ENCODE assay signal across 1 cellular context in the genomic region with DNA sequence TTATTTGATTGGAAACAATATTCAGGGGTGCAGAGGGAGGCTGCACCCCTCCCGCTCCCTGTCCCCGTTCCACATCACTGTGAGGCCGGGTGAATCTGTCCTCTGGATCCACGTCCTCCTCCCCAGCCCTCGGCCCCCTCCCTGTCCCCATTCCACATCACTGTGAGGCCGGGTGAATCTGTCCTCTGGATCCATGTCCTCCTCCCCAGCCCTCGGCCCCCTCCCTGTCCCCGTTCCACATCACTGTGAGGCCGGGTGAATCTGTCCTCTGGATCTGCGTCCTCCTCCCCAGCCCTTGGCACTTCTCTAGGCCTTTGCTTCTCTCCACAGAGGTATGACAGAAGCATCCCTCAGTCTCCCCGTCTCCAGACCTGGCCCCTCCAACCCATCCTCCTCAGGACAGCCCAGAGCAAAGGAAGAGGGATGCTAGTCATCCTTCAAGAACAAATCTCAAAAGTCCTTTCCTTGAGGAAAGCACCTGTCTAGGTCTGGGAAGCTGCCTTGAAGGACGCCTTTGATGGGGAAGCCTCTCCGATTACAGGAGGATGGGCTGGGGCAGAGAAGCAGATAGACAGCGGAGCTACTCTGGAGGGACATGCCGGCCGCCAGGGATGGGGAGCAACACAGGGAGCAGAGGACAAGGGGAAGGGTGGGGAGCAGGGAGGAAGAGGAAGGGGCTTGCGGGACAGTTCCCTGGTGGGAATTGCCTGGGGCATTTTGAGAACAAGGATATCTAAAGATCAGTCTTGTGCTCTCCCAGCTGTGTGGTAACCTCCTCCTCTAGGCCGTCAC.
TF ChIP-seq lines count a peak whose summit lies in the region.

No MANE protein-coding gene starts in this region.

TF ChIP-seq in SK-N-SH, 30 proteins besides CTCF, POLR2A, EP300 and RAD21 (continued from another document):
- TF ChIP-seq, protein P1, sequence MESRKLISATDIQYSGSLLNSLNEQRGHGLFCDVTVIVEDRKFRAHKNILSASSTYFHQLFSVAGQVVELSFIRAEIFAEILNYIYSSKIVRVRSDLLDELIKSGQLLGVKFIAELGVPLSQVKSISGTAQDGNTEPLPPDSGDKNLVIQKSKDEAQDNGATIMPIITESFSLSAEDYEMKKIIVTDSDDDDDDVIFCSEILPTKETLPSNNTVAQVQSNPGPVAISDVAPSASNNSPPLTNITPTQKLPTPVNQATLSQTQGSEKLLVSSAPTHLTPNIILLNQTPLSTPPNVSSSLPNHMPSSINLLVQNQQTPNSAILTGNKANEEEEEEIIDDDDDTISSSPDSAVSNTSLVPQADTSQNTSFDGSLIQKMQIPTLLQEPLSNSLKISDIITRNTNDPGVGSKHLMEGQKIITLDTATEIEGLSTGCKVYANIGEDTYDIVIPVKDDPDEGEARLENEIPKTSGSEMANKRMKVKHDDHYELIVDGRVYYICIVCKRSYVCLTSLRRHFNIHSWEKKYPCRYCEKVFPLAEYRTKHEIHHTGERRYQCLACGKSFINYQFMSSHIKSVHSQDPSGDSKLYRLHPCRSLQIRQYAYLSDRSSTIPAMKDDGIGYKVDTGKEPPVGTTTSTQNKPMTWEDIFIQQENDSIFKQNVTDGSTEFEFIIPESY (IDR thresholded peaks at IDR 0.05; ENCODE audit: borderline replicate concordance, low read depth): no peak
- TF ChIP-seq POLR2AphosphoS5 (IDR thresholded peaks at IDR 0.05; ENCODE audit: low read depth, low read length): no peak
- no peak for TF ChIP-seq YY1 (IDR thresholded peaks at IDR 0.05; ENCODE audit: low read depth)
- TF ChIP-seq, protein P2, sequence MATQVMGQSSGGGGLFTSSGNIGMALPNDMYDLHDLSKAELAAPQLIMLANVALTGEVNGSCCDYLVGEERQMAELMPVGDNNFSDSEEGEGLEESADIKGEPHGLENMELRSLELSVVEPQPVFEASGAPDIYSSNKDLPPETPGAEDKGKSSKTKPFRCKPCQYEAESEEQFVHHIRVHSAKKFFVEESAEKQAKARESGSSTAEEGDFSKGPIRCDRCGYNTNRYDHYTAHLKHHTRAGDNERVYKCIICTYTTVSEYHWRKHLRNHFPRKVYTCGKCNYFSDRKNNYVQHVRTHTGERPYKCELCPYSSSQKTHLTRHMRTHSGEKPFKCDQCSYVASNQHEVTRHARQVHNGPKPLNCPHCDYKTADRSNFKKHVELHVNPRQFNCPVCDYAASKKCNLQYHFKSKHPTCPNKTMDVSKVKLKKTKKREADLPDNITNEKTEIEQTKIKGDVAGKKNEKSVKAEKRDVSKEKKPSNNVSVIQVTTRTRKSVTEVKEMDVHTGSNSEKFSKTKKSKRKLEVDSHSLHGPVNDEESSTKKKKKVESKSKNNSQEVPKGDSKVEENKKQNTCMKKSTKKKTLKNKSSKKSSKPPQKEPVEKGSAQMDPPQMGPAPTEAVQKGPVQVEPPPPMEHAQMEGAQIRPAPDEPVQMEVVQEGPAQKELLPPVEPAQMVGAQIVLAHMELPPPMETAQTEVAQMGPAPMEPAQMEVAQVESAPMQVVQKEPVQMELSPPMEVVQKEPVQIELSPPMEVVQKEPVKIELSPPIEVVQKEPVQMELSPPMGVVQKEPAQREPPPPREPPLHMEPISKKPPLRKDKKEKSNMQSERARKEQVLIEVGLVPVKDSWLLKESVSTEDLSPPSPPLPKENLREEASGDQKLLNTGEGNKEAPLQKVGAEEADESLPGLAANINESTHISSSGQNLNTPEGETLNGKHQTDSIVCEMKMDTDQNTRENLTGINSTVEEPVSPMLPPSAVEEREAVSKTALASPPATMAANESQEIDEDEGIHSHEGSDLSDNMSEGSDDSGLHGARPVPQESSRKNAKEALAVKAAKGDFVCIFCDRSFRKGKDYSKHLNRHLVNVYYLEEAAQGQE (IDR thresholded peaks at IDR 0.05; ENCODE audit: low read depth, low read length): no peak
- TF ChIP-seq CHD2 (IDR thresholded peaks at IDR 0.05; ENCODE audit: low read length, partially characterized antibody): no peak
- TF ChIP-seq, protein P3, sequence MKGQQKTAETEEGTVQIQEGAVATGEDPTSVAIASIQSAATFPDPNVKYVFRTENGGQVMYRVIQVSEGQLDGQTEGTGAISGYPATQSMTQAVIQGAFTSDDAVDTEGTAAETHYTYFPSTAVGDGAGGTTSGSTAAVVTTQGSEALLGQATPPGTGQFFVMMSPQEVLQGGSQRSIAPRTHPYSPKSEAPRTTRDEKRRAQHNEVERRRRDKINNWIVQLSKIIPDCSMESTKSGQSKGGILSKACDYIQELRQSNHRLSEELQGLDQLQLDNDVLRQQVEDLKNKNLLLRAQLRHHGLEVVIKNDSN (IDR thresholded peaks at IDR 0.05; ENCODE audit: borderline replicate concordance, low read depth): no peak
- TF ChIP-seq, protein P4, sequence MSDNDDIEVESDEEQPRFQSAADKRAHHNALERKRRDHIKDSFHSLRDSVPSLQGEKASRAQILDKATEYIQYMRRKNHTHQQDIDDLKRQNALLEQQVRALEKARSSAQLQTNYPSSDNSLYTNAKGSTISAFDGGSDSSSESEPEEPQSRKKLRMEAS (IDR thresholded peaks at IDR 0.05; ENCODE audit: low read depth): no peak
